Comparison of ENCODE assay signal across 14 cellular contexts in genomic region chr11:115132829-115133228, GRCh38.
A peak's percentile ranks its signal among the peaks of the same experiment; 100 is the strongest.
DNase-seq lines count a peak whose midpoint lies in the region; ATAC-seq, FAIRE-seq and TF ChIP-seq lines count a peak whose summit lies in the region.
"Had no signal": no experiment of that assay in that cellular context is flagged by ENCODE, and none has a peak within 500 bp of the region (broad histone marks: within the 10 kb centered on the region; RNA-seq: fewer than 3 reads in every experiment).

No MANE protein-coding gene starts in this region.

- peaks cover 13% of the 10 kb centered on the region for H3K27me3 Mint-ChIP-seq in activated CD4-positive, alpha-beta T cell treated with anti-CD3 and anti-CD28 coated beads for 36 hours
- H3K27me3 Mint-ChIP-seq in endodermal cell (ENCODE audit: insufficient read depth), result peaks cover 13% of the 10 kb centered on the region

- POLR2A ChIA-PET in activated CD4-positive, alpha-beta T cell treated with anti-CD3 and anti-CD28 coated beads for 36 hours (lab: Charles Lee), result no interaction called here

- peak; percentile 69 for TF ChIP-seq CTCF in endodermal cell (conservative IDR thresholded peaks at IDR 0.05)
- no peak for TF ChIP-seq CTCF in uterus (IDR thresholded peaks at IDR 0.05)

- no peak overlapping the region for H3K9ac ChIP-seq in endodermal cell (ENCODE audit: extremely low read depth, low read length, poor library complexity, severe bottlenecking)

- no peak for TF ChIP-seq POLR2A in uterus (IDR thresholded peaks at IDR 0.05)

- H3K36me3 ChIP-seq in endodermal cell (ENCODE audit: control insufficient read depth, insufficient read depth, low read length) (no peaks in the 10 kb centered on the region), uterus (no peaks in the 10 kb centered on the region)

- H3K9me3 ChIP-seq in endodermal cell (ENCODE audit: control insufficient read depth, low read length) (no peaks in the 10 kb centered on the region), uterus (no peaks in the 10 kb centered on the region)

- H3K9me3 Mint-ChIP-seq in activated CD4-positive, alpha-beta T cell treated with anti-CD3 and anti-CD28 coated beads for 36 hours (ENCODE audit: low read depth), result no peaks in the 10 kb centered on the region
- no peaks in the 10 kb centered on the region for H3K9me3 Mint-ChIP-seq in endodermal cell

- H3K27ac ChIP-seq in endodermal cell (ENCODE audit: low read depth, low read length), result no peak overlapping the region
- H3K27ac ChIP-seq in uterus, result no peak overlapping the region
- H3K27ac ChIP-seq: skin epidermis had no signal

- intact Hi-C loops in activated CD4-positive, alpha-beta T cell treated with anti-CD3 and anti-CD28 coated beads for 36 hours (cut with DNase I, micrococcal nuclease), result no loop called here
- intact Hi-C loops in uterus (cut with DNase I; ENCODE audit: low total_unique reads), result no loop called here

- peak; percentile 28 for DNase-seq in activated CD4-positive, alpha-beta T cell treated with anti-CD3 and anti-CD28 coated beads for 36 hours
- no peak for DNase-seq in activated CD4-positive, alpha-beta T cell treated with anti-CD3 and anti-CD28 coated beads for 4 hours
- peak; percentile 70 for DNase-seq in endodermal cell
- peak; percentile 26 for DNase-seq in stimulated activated CD8-positive, alpha-beta memory T cell treated with anti-CD3 and anti-CD28 coated beads, Interleukin-4, amount 100 ng/mL, for 48 hours
- no peak for DNase-seq in NCI-H1105 (lab: John Stamatoyannopoulos, UW)
- no peak for DNase-seq in frontal cortex (ENCODE audit: low spot score in 2 of 2)
- DNase-seq in uterus, result no peak
- DNase-seq: activated CD4-positive, alpha-beta T cell treated with anti-CD3 and anti-CD28 coated beads, Interleukin-2, amount 50 U/mL, for 4 hours; KBM-7; stimulated activated naive B cell treated with anti-CD40 and anti-IgM and Interleukin-4, amounts not matched to agents 10 μg/mL and 1 μg/mL and 100 μg/mL, for 72 hours had no signal

- H3K4me1 ChIP-seq in endodermal cell (ENCODE audit: control insufficient read depth, insufficient read depth, low read length) (peaks cover 3% of the 10 kb centered on the region), uterus (no peaks in the 10 kb centered on the region)

- CTCF ChIA-PET in activated CD4-positive, alpha-beta T cell treated with anti-CD3 and anti-CD28 coated beads for 36 hours (lab: Charles Lee), result interaction anchor here (1.6 kb wide), 1 partner anchor 358 kb away, joined by 3 read pairs; no protein-coding TSS in a partner anchor

- H3K4me3 ChIP-seq in endodermal cell (ENCODE audit: low read length) (no peak overlapping the region), uterus (no peak overlapping the region)
- H3K4me3 ChIP-seq: skin epidermis had no signal

- FAIRE-seq in frontal cortex (lab: Jason Lieb, UNC), result no peak
- FAIRE-seq: GM18507, RCC 7860 had no signal

- H3K4me3 Mint-ChIP-seq in activated CD4-positive, alpha-beta T cell treated with anti-CD3 and anti-CD28 coated beads for 36 hours, result no peak overlapping the region
- no peak overlapping the region for H3K4me3 Mint-ChIP-seq in endodermal cell
- H3K4me3 Mint-ChIP-seq: stimulated activated naive B cell treated with anti-CD40 and anti-IgM and Interleukin-4, amounts not matched to agents 10 μg/mL and 1 μg/mL and 100 μg/mL, for 72 hours had no signal

- H3K4me1 Mint-ChIP-seq in activated CD4-positive, alpha-beta T cell treated with anti-CD3 and anti-CD28 coated beads for 36 hours, result no peaks in the 10 kb centered on the region
- H3K4me1 Mint-ChIP-seq in endodermal cell, result peaks cover 11% of the 10 kb centered on the region
- H3K4me1 Mint-ChIP-seq: stimulated activated naive B cell treated with anti-CD40 and anti-IgM and Interleukin-4, amounts not matched to agents 10 μg/mL and 1 μg/mL and 100 μg/mL, for 72 hours had no signal

- no peaks in the 10 kb centered on the region for H3K36me3 Mint-ChIP-seq in activated CD4-positive, alpha-beta T cell treated with anti-CD3 and anti-CD28 coated beads for 36 hours (ENCODE audit: low read depth)
- H3K36me3 Mint-ChIP-seq in endodermal cell (ENCODE audit: low read depth), result no peaks in the 10 kb centered on the region
- H3K36me3 Mint-ChIP-seq: stimulated activated naive B cell treated with anti-CD40 and anti-IgM and Interleukin-4, amounts not matched to agents 10 μg/mL and 1 μg/mL and 100 μg/mL, for 72 hours had no signal

- ATAC-seq in activated CD4-positive, alpha-beta T cell treated with anti-CD3 and anti-CD28 coated beads for 36 hours, result no peak
- ATAC-seq in HG03342 (IDR thresholded peaks at IDR 0.05; ENCODE audit: unreplicated experiment), result peak; percentile 52

- H3K27me3 ChIP-seq in endodermal cell (ENCODE audit: control insufficient read depth, insufficient read depth, low read length, poor library complexity, severe bottlenecking) (no peaks in the 10 kb centered on the region), uterus (no peaks in the 10 kb centered on the region)

- H3K27ac Mint-ChIP-seq in activated CD4-positive, alpha-beta T cell treated with anti-CD3 and anti-CD28 coated beads for 36 hours, result no peak overlapping the region
- H3K27ac Mint-ChIP-seq in endodermal cell, result no peak overlapping the region
- H3K27ac Mint-ChIP-seq: stimulated activated naive B cell treated with anti-CD40 and anti-IgM and Interleukin-4, amounts not matched to agents 10 μg/mL and 1 μg/mL and 100 μg/mL, for 72 hours had no signal

- WGBS in endodermal cell (ENCODE audit: insufficient coverage in 1 of 2, insufficient read length in 1 of 2), 2 experiments, result 67% methylated on average over 2 of the region's 2 CpGs; no CpG with 5 or more reads in 1 of the 2 experiments

Comparison
In these comparisons a context has a peak if more than half of its experiments do, and no peak if none do; other contexts are left out.
1. DNase-seq: peak in activated CD4-positive, alpha-beta T cell treated with anti-CD3 and anti-CD28 coated beads for 36 hours (single experiment), endodermal cell (single experiment) and stimulated activated CD8-positive, alpha-beta memory T cell treated with anti-CD3 and anti-CD28 coated beads, Interleukin-4, amount 100 ng/mL, for 48 hours (single experiment); none in activated CD4-positive, alpha-beta T cell treated with anti-CD3 and anti-CD28 coated beads for 4 hours (0 of 2), NCI-H1105 (single experiment), frontal cortex (0 of 2) and uterus (0 of 2).